1 cellular context compared by ENCODE assay signal in genomic region chr19:17500447-17501198, GRCh38.
TF ChIP-seq lines count a peak whose summit lies in the region.

No MANE protein-coding gene starts in this region.

TF ChIP-seq in HepG2, 621 proteins besides CTCF, POLR2A, EP300 and RAD21 (continued from another document):
- TF ChIP-seq THAP7 (CRISPR knock-in tag; IDR thresholded peaks at IDR 0.05) (no peak), ZNF629 (CRISPR knock-in tag; conservative IDR thresholded peaks at IDR 0.05) (peak; percentile 96), TCF7L2 (IDR thresholded peaks at IDR 0.05; ENCODE audit: low read depth, low read length) (no peak), EEA1 (CRISPR knock-in tag; IDR thresholded peaks at IDR 0.05; ENCODE audit: borderline replicate concordance) (no peak), NFIB (CRISPR knock-in tag; IDR thresholded peaks at IDR 0.05; ENCODE audit: borderline replicate concordance) (no peak), ZBTB33 (CRISPR knock-in tag; IDR thresholded peaks at IDR 0.05) (0 out of 2 replicates have a peak, but pooled peaks have one; percentile 51), ZNF687 (CRISPR knock-in tag; IDR thresholded peaks at IDR 0.05) (peak; percentile 16), NONO (IDR thresholded peaks at IDR 0.05) (no peak), NONO (CRISPR knock-in tag; conservative IDR thresholded peaks at IDR 0.05) (0 out of 2 replicates have a peak, but pooled peaks have one; percentile 44), SOX5 (CRISPR knock-in tag; IDR thresholded peaks at IDR 0.05; ENCODE audit: borderline replicate concordance) (no peak)
